ENCODE assay signal across 14 cellular contexts in the genomic region with DNA sequence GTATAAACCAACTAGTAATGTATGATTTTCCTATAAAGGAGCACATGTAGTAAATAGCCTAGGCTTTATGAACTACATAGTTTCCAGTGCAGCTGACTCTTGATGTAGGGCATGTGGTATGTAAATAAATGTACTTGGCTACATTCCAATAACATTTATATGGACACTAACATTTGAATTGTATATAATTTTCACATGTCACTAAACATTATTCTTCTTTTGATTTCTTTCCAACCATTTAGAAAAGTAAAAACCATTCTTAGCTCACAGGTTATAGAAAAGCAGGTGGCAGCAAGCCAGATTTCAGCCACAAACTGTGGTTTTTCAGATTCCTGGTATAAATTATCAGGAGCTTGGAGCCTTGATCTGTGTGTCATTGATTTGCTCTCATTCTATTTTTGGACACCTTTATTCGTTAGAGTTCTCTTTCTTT.
A peak's percentile ranks its signal among the peaks of the same experiment; 100 is the strongest.
DNase-seq lines count a peak whose midpoint lies in the region; ATAC-seq and TF ChIP-seq lines count a peak whose summit lies in the region.
"Had no signal": no experiment of that assay in that cellular context is flagged by ENCODE, and none has a peak within 500 bp of the region (broad histone marks: within the 10 kb centered on the region; RNA-seq: fewer than 3 reads in every experiment).

No MANE protein-coding gene starts in this region.

- H3K9me3 ChIP-seq in T-helper 17 cell (ENCODE audit: control insufficient read depth, low read length, poor library complexity, severe bottlenecking) = no peaks in the 10 kb centered on the region

- no peaks in the 10 kb centered on the region for H3K36me3 Mint-ChIP-seq in T-helper 17 cell (ENCODE audit: low read depth)
- H3K36me3 Mint-ChIP-seq: CD4-positive, alpha-beta memory T cell; IgD-negative memory B cell had no signal

- H3K27ac Mint-ChIP-seq in T-helper 17 cell = no peak overlapping the region
- H3K27ac Mint-ChIP-seq: CD4-positive, alpha-beta memory T cell; IgD-negative memory B cell; T-helper 2 cell treated with Interferon-gamma antibody and Interleukin-4, amounts not matched to agents 5 μg/mL and 100 μg/mL, for 36 hours had no signal

- no peaks in the 10 kb centered on the region for H3K27me3 Mint-ChIP-seq in T-helper 17 cell
- H3K27me3 Mint-ChIP-seq: CD4-positive, alpha-beta memory T cell; IgD-negative memory B cell; stimulated activated naive CD8-positive, alpha-beta T cell treated with anti-CD3 and anti-CD28 coated beads, Interleukin-15, amount 100 ng/mL, for 72 hours had no signal

- ATAC-seq in SK-N-SH treated with all-trans-retinoic acid at 6 μM for 48 hours (peak; percentile 88), HG02852 (IDR thresholded peaks at IDR 0.05; ENCODE audit: unreplicated experiment) (no peak), T-helper 17 cell (no peak)
- ATAC-seq: foreskin keratinocyte; stimulated activated naive CD8-positive, alpha-beta T cell treated with anti-CD3 and anti-CD28 coated beads, Interleukin-15, amount 100 ng/mL, for 72 hours had no signal

- H3K4me3 Mint-ChIP-seq in T-helper 17 cell = no peak overlapping the region
- H3K4me3 Mint-ChIP-seq: CD4-positive, alpha-beta memory T cell; IgD-negative memory B cell; stimulated activated naive CD8-positive, alpha-beta T cell treated with anti-CD3 and anti-CD28 coated beads, Interleukin-15, amount 100 ng/mL, for 72 hours; T-helper 2 cell treated with Interferon-gamma antibody and Interleukin-4, amounts not matched to agents 5 μg/mL and 100 μg/mL, for 36 hours had no signal

- no peaks in the 10 kb centered on the region for H3K4me1 Mint-ChIP-seq in T-helper 17 cell
- H3K4me1 Mint-ChIP-seq: CD4-positive, alpha-beta memory T cell; IgD-negative memory B cell; stimulated activated naive CD8-positive, alpha-beta T cell treated with anti-CD3 and anti-CD28 coated beads, Interleukin-15, amount 100 ng/mL, for 72 hours had no signal

- peak; percentile 30 for DNase-seq in H4 (ENCODE audit: low spot score)
- peak; percentile 22 for DNase-seq in NCI-H187 treated with DMSO at 0.1 percent for 48 hours (lab: John Stamatoyannopoulos, UW)
- DNase-seq in myocyte (ENCODE audit: low read depth) = peak; percentile 17
- no peak for DNase-seq in T-helper 17 cell
- DNase-seq in activated CD4-positive, CD25-positive, alpha-beta regulatory T cell treated with anti-CD3 and anti-CD28 coated beads, Interleukin-2, amount 50 U/mL, for 72 hours = no peak
- DNase-seq: anterior cingulate cortex; CD4-positive, alpha-beta memory T cell; effector CD4-positive, alpha-beta T cell; foreskin keratinocyte; stimulated activated naive CD8-positive, alpha-beta T cell treated with anti-CD3 and anti-CD28 coated beads, Interleukin-15, amount 100 ng/mL, for 72 hours had no signal

TF ChIP-seq in SK-N-SH treated with all-trans-retinoic acid at 6 μM for 48 hours, 23 proteins besides CTCF, POLR2A, EP300 and RAD21:
- peak; percentile 37; the same call in 1 of the 2 replicates for TF ChIP-seq TOX (CRISPR knock-in tag; IDR thresholded peaks at IDR 0.05; ENCODE audit: borderline replicate concordance)
- peak; percentile 29; the same call in 1 of the 2 replicates for TF ChIP-seq ISL1 (CRISPR knock-in tag; IDR thresholded peaks at IDR 0.05)
- TF ChIP-seq ZFP3 (CRISPR knock-in tag; IDR thresholded peaks at IDR 0.05) = no peak

Comparison
In these comparisons a context has a peak if more than half of its experiments do, and no peak if none do; other contexts are left out.
1. DNase-seq: peak in H4 (single experiment), NCI-H187 treated with DMSO at 0.1 percent for 48 hours (single experiment) and myocyte (single experiment); none in T-helper 17 cell (0 of 3) and activated CD4-positive, CD25-positive, alpha-beta regulatory T cell treated with anti-CD3 and anti-CD28 coated beads, Interleukin-2, amount 50 U/mL, for 72 hours (single experiment).